11 cellular contexts compared by ENCODE assay signal in genomic region chr12:65189028-65189718, GRCh38. TPM values are rescaled to one million over a fixed set of nuclear protein-coding genes. Genes with fewer than 3 reads are reported as not detected.
DNase-seq lines count a peak whose midpoint lies in the region; ATAC-seq and TF ChIP-seq lines count a peak whose summit lies in the region.
"Had no signal": no experiment of that assay in that cellular context is flagged by ENCODE, and none has a peak within 500 bp of the region (broad histone marks: within the 10 kb centered on the region; RNA-seq: fewer than 3 reads in every experiment).

No MANE protein-coding gene starts in this region.

- no peak for TF ChIP-seq CTCF in GM20000 (IDR thresholded peaks at IDR 0.05; ENCODE audit: extremely low read depth, missing control alignments)

- ATAC-seq in GM18498 (IDR thresholded peaks at IDR 0.05; ENCODE audit: unreplicated experiment) (peak; percentile 95), HG02981 (IDR thresholded peaks at IDR 0.05; ENCODE audit: unreplicated experiment) (peak; percentile 97)

- peak; percentile 39 for DNase-seq in GM20000 (ENCODE audit: low spot score)
- DNase-seq in MV-4-11 (lab: John Stamatoyannopoulos, UW): peak; percentile 61
- no peak for DNase-seq in GDM1 (lab: John Stamatoyannopoulos, UW)
- DNase-seq in DMS53 (lab: John Stamatoyannopoulos, UW): no peak
- no peak for DNase-seq in D341Med (ENCODE audit: low spot score)
- no peak for DNase-seq in A172 (ENCODE audit: low spot score)
- DNase-seq: CD4-positive, alpha-beta memory T cell; GOT3; NCI-H1105 treated with DMSO at 0.1 percent for 48 hours had no signal

RNA-seq across cellular contexts. Expression of gene LEMD3, which starts 19.8 kb away (rescaled TPM):
- 17.8 and 18.3 TPM in 2 replicates for total RNA-seq in A172 (2014; rRNA removed; shearing (Covaris generic))

Comparison
In these comparisons a context has a peak if more than half of its experiments do, and no peak if none do; other contexts are left out.
1. DNase-seq: peak in GM20000 (single experiment) and MV-4-11 (single experiment); none in GDM1 (single experiment), DMS53 (single experiment), D341Med (single experiment) and A172 (single experiment).